ENCODE assay signal across 8 cellular contexts in the genomic region with DNA sequence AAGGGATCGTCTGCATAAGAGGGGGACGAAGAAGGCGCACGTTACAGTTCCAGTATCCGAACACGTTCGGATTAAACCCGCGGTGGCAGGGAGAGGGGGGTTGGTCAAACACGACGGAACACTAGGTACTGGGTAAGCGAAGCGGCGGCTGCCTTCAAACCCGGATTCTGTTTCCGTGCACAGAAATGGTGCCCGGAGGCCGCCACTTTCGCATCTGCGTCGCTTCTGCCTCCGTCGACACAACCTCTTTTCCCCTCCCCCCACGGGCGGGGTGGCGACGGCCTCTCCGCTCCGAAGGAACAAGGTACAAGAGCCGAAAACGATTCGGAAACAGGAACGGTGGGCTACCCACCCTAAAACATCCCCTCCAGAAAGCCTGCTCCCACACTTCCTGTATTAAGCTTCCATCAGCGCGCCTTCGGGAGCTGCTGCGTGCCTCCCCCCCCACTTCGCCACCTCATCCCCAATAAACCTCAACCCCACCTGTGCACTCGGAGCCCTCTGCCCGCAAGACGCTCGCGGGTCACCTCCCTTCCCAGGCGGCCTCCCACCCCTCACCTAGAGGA. TPM values are rescaled to one million over a fixed set of nuclear protein-coding genes. Genes with fewer than 3 reads are reported as not detected.
DNase-seq lines count a peak whose midpoint lies in the region; ATAC-seq and TF ChIP-seq lines count a peak whose summit lies in the region.

No MANE protein-coding gene starts in this region.

- peak overlapping the region; percentile 96 for H3K4me3 Mint-ChIP-seq in chondrocyte (ENCODE audit: unreplicated experiment)

- H3K27ac Mint-ChIP-seq in chondrocyte (ENCODE audit: unreplicated experiment), result peak overlapping the region; percentile 97

- H3K4me1 Mint-ChIP-seq in chondrocyte (ENCODE audit: low read depth), result peaks cover 48% of the 10 kb centered on the region

- DNase-seq in NCI-H2196 (lab: John Stamatoyannopoulos, UW; ENCODE audit: unreplicated experiment) (peak; percentile 16), NCI-H2196 treated with DMSO at 0.1 percent for 48 hours (lab: John Stamatoyannopoulos, UW; ENCODE audit: unreplicated experiment) (no peak), NCI-H1930 (lab: John Stamatoyannopoulos, UW) (peak; percentile 19 to 23), chondrocyte (ENCODE audit: low spot score) (no peak), left lobe of liver (ENCODE audit: low spot score) (peak; percentile 70)
- DNase-seq in activated CD4-positive, alpha-beta T cell treated with anti-CD3 and anti-CD28 coated beads for 24 hours (ENCODE audit: low read depth in 2 of 2), result peak; percentile 68 to 69
- peak; percentile 69 for DNase-seq in stimulated activated CD4-positive, alpha-beta T cell treated with anti-CD3 and anti-CD28 coated beads, Interleukin-2, amount 100 ng/mL, for 4 hours (ENCODE audit: low read depth)

- ATAC-seq in HG02798 (IDR thresholded peaks at IDR 0.05; ENCODE audit: poor library complexity, unreplicated experiment), result peak; percentile 25
- peak; percentile 50 for ATAC-seq in left lobe of liver

- no peaks in the 10 kb centered on the region for H3K27me3 Mint-ChIP-seq in chondrocyte (ENCODE audit: low read depth)

- TF ChIP-seq CTCF in chondrocyte (IDR thresholded peaks at IDR 0.05), result peak; percentile 10

- H3K9me3 Mint-ChIP-seq in chondrocyte (ENCODE audit: low read depth), result no peaks in the 10 kb centered on the region

- no peaks in the 10 kb centered on the region for H3K36me3 Mint-ChIP-seq in chondrocyte (ENCODE audit: low read depth)

RNA-seq across cellular contexts. Expression of gene G3BP2, which starts 0.7 kb away (rescaled TPM):
- total RNA-seq in chondrocyte (153 to 161 TPM (median 157 TPM) in 3 replicates), left lobe of liver (52.2 TPM)

RNA-seq across cellular contexts. Expression of gene CDKL2, which starts 42.2 kb away (rescaled TPM):
- total RNA-seq in chondrocyte (2.1 to 4.2 TPM (median 2.7 TPM) in 3 replicates), left lobe of liver (0.13 TPM)

RNA-seq across cellular contexts. Expression of gene USO1, which starts 51.8 kb away (rescaled TPM):
- 85.0 to 98.4 TPM (median 86.4 TPM) in 3 replicates for total RNA-seq in chondrocyte
- total RNA-seq in left lobe of liver, result 47.1 TPM

Comparison
In these comparisons a context has a peak if more than half of its experiments do, and no peak if none do; other contexts are left out.
1. DNase-seq: peak in NCI-H2196 (single experiment), NCI-H1930 (2 of 2), activated CD4-positive, alpha-beta T cell treated with anti-CD3 and anti-CD28 coated beads for 24 hours (2 of 2), left lobe of liver (single experiment) and stimulated activated CD4-positive, alpha-beta T cell treated with anti-CD3 and anti-CD28 coated beads, Interleukin-2, amount 100 ng/mL, for 4 hours (single experiment); none in NCI-H2196 treated with DMSO at 0.1 percent for 48 hours (single experiment) and chondrocyte (single experiment).